ENCODE assay signal across 14 cellular contexts in genomic region chr7:126718419-126718818, GRCh38.
"Had no signal": no experiment of that assay in that cellular context is flagged by ENCODE, and none has a peak within 500 bp of the region (broad histone marks: within the 10 kb centered on the region; RNA-seq: fewer than 3 reads in every experiment).

No MANE protein-coding gene starts in this region.

- H3K9me3 Mint-ChIP-seq: activated CD4-positive, alpha-beta memory T cell treated with anti-CD3 and anti-CD28 coated beads for 36 hours; activated naive CD8-positive, alpha-beta T cell treated with anti-CD3 and anti-CD28 coated beads for 36 hours had no signal

- H3K9me3 ChIP-seq: body of pancreas, spleen had no signal

- H3K27ac Mint-ChIP-seq: activated CD4-positive, alpha-beta memory T cell treated with anti-CD3 and anti-CD28 coated beads for 36 hours; activated CD8-positive, alpha-beta memory T cell treated with anti-CD3 and anti-CD28 coated beads, Interleukin-2, amount 10 ng/mL, durations not matched to agents 7 days and 5 days; activated naive CD8-positive, alpha-beta T cell treated with anti-CD3 and anti-CD28 coated beads for 36 hours; activated T-helper 17 cell treated with anti-CD3 and anti-CD28 coated beads, Interleukin-2, amount 50 U/mL, for 72 hours; memory B cell; stimulated activated naive B cell treated with anti-CD40 and anti-IgM and Interleukin-4, amounts not matched to agents 10 μg/mL and 1 μg/mL and 100 μg/mL, for 72 hours; WTC11 had no signal

- H3K27me3 ChIP-seq: body of pancreas, spleen had no signal

- H3K27ac ChIP-seq: body of pancreas, spleen had no signal

- ATAC-seq: activated CD8-positive, alpha-beta memory T cell treated with anti-CD3 and anti-CD28 coated beads, Interleukin-2, amount 10 ng/mL, durations not matched to agents 7 days and 5 days; activated T-helper 17 cell treated with anti-CD3 and anti-CD28 coated beads, Interleukin-2, amount 50 U/mL, for 72 hours; body of pancreas; stimulated activated naive B cell treated with anti-CD40 and anti-IgM and Interleukin-4, amounts not matched to agents 10 μg/mL and 1 μg/mL and 100 μg/mL, for 72 hours; WTC11 had no signal

- H3K36me3 ChIP-seq: spleen had no signal

- H3K27me3 Mint-ChIP-seq: activated CD4-positive, alpha-beta memory T cell treated with anti-CD3 and anti-CD28 coated beads for 36 hours; activated CD8-positive, alpha-beta memory T cell treated with anti-CD3 and anti-CD28 coated beads, Interleukin-2, amount 10 ng/mL, durations not matched to agents 7 days and 5 days; stimulated activated naive B cell treated with anti-CD40 and anti-IgM and Interleukin-4, amounts not matched to agents 10 μg/mL and 1 μg/mL and 100 μg/mL, for 72 hours had no signal

- H3K4me3 Mint-ChIP-seq: activated CD4-positive, alpha-beta memory T cell treated with anti-CD3 and anti-CD28 coated beads for 36 hours; activated CD8-positive, alpha-beta memory T cell treated with anti-CD3 and anti-CD28 coated beads, Interleukin-2, amount 10 ng/mL, durations not matched to agents 7 days and 5 days; activated naive CD8-positive, alpha-beta T cell treated with anti-CD3 and anti-CD28 coated beads for 36 hours; activated T-helper 17 cell treated with anti-CD3 and anti-CD28 coated beads, Interleukin-2, amount 50 U/mL, for 72 hours; memory B cell; stimulated activated naive B cell treated with anti-CD40 and anti-IgM and Interleukin-4, amounts not matched to agents 10 μg/mL and 1 μg/mL and 100 μg/mL, for 72 hours; WTC11 had no signal

- H3K4me3 ChIP-seq: body of pancreas, spleen had no signal

- H3K36me3 Mint-ChIP-seq: activated CD4-positive, alpha-beta memory T cell treated with anti-CD3 and anti-CD28 coated beads for 36 hours; activated CD8-positive, alpha-beta memory T cell treated with anti-CD3 and anti-CD28 coated beads, Interleukin-2, amount 10 ng/mL, durations not matched to agents 7 days and 5 days; activated naive CD8-positive, alpha-beta T cell treated with anti-CD3 and anti-CD28 coated beads for 36 hours; memory B cell; stimulated activated naive B cell treated with anti-CD40 and anti-IgM and Interleukin-4, amounts not matched to agents 10 μg/mL and 1 μg/mL and 100 μg/mL, for 72 hours; WTC11 had no signal

- H3K4me1 Mint-ChIP-seq: activated CD8-positive, alpha-beta memory T cell treated with anti-CD3 and anti-CD28 coated beads, Interleukin-2, amount 10 ng/mL, durations not matched to agents 7 days and 5 days; activated naive CD8-positive, alpha-beta T cell treated with anti-CD3 and anti-CD28 coated beads for 36 hours; activated T-helper 17 cell treated with anti-CD3 and anti-CD28 coated beads, Interleukin-2, amount 50 U/mL, for 72 hours; memory B cell; stimulated activated naive B cell treated with anti-CD40 and anti-IgM and Interleukin-4, amounts not matched to agents 10 μg/mL and 1 μg/mL and 100 μg/mL, for 72 hours had no signal

- DNase-seq: activated CD4-positive, alpha-beta memory T cell treated with anti-CD3 and anti-CD28 coated beads for 36 hours; activated CD4-positive, alpha-beta T cell treated with anti-CD3 and anti-CD28 coated beads for 4 hours; activated CD8-positive, alpha-beta memory T cell treated with anti-CD3 and anti-CD28 coated beads, Interleukin-2, amount 10 ng/mL, durations not matched to agents 7 days and 5 days; activated naive CD4-positive, alpha-beta T cell; activated naive CD8-positive, alpha-beta T cell treated with anti-CD3 and anti-CD28 coated beads for 36 hours; activated T-cell treated with anti-CD3 and anti-CD28 coated beads, Interleukin-2, amount 50 U/mL, for 1 hour; body of pancreas; occipital lobe; retina; spleen; stimulated activated naive B cell treated with anti-CD40 and anti-IgM and Interleukin-4, amounts not matched to agents 10 μg/mL and 1 μg/mL and 100 μg/mL, for 72 hours had no signal

- H3K4me1 ChIP-seq: body of pancreas, spleen had no signal
